17 cellular contexts compared by ENCODE assay signal in genomic region chr3:12701591-12701990, GRCh38. TPM values are rescaled to one million over a fixed set of nuclear protein-coding genes. Genes with fewer than 3 reads are reported as not detected.
DNase-seq lines count a peak whose midpoint lies in the region; ATAC-seq, FAIRE-seq and TF ChIP-seq lines count a peak whose summit lies in the region.
"Not testable (repeated sequence)": the region's sequence is repeated elsewhere in the genome, so short reads cannot be mapped to it uniquely, and the experiment has no call there.
"Had no signal": no experiment of that assay in that cellular context is flagged by ENCODE, and none has a peak within 500 bp of the region (broad histone marks: within the 10 kb centered on the region; RNA-seq: fewer than 3 reads in every experiment).

No MANE protein-coding gene starts in this region.

- H3K4me3 ChIP-seq in Peyer's patch; epithelial cell of esophagus (ENCODE audit: low read length); esophagus squamous epithelium; small intestine (ENCODE audit: low read depth in 1 of 2, low read length in 2 of 2); stomach: not testable (repeated sequence)

- not testable (repeated sequence) for TF ChIP-seq CTCF in Peyer's patch (IDR thresholded peaks at IDR 0.05); RWPE1 (conservative IDR thresholded peaks at IDR 0.05; ENCODE audit: low read depth); epithelial cell of esophagus (IDR thresholded peaks at IDR 0.05; ENCODE audit: insufficient read depth, low read depth, low read length, missing control alignments); esophagus squamous epithelium (IDR thresholded peaks at IDR 0.05); stomach (IDR thresholded peaks at IDR 0.05)

- intact Hi-C loops in esophagus squamous epithelium (cut with DNase I) = loop anchor here (10.0 kb wide), 1 partner anchor 143 kb away; the partner anchor contains the start of gene RPL32
- intact Hi-C loops in stomach (cut with DNase I; ENCODE audit: low total_unique reads) = not testable (repeated sequence)

- POLR2A ChIA-PET in RWPE1 (lab: Yijun Ruan, JAX; ENCODE audit: low non-redundant PET) = not testable (repeated sequence)

- ATAC-seq in esophagus mucosa = peak; percentile 23

- peak; percentile 44 for DNase-seq in LoVo (ENCODE audit: low spot score)
- peak in 2 of 3 donors; percentile 72 to 86 for DNase-seq in Peyer's patch
- not testable (repeated sequence) for DNase-seq in RWPE1 (ENCODE audit: low spot score); esophagus squamous epithelium (lab: John Stamatoyannopoulos, UW)
- peak; percentile 44 for DNase-seq in epithelial cell of esophagus (ENCODE audit: low read depth)
- peak; percentile 94 for DNase-seq in small intestine
- DNase-seq in stomach = peak; percentile 32

- not testable (repeated sequence) for TF ChIP-seq EP300 in stomach (IDR thresholded peaks at IDR 0.05)

- not testable (repeated sequence) for FAIRE-seq in small intestine (lab: Jason Lieb, UNC)

- not testable (repeated sequence) for H3K4me1 ChIP-seq in Peyer's patch; small intestine (ENCODE audit: control insufficient read depth in 2 of 2, insufficient read depth in 1 of 2, low read depth in 1 of 2, low read length in 1 of 2); stomach
- H3K4me1 ChIP-seq in esophagus squamous epithelium = peaks cover 0 to 27% (median 0%) of the 10 kb centered on the region in 3 donors

- H3K27me3 ChIP-seq in Peyer's patch; esophagus squamous epithelium; small intestine (ENCODE audit: control insufficient read depth in 2 of 2, insufficient read depth in 2 of 2, low read length in 2 of 2); stomach: not testable (repeated sequence)

- H3K27ac ChIP-seq in Peyer's patch = peak overlapping the region in 2 of 4 donors; percentile 65 to 67
- peak overlapping the region; percentile 21 for H3K27ac ChIP-seq in RWPE1
- peak overlapping the region in 3 of 4 donors; percentile 49 to 85 (median 63) for H3K27ac ChIP-seq in esophagus squamous epithelium
- H3K27ac ChIP-seq in small intestine (ENCODE audit: low read depth in 1 of 2, low read length in 1 of 2); stomach: not testable (repeated sequence)

- WGBS in esophagus squamous epithelium, 2 donors = 60 to 75% methylated on average over 7 to 10 of the region's 10 CpGs
- 8 to 61% (median 35%) methylated on average over 10 of the region's 10 CpGs for WGBS in small intestine, 3 donors
- 45 to 68% (median 54%) methylated on average over 10 of the region's 10 CpGs for WGBS in stomach, 5 donors

- CTCF ChIA-PET in RWPE1 (lab: Yijun Ruan, JAX) = interaction anchor here (0.5 kb wide), 1 partner anchor 120 kb away, joined by 3 read pairs; no protein-coding TSS in a partner anchor

- TF ChIP-seq POLR2A in Peyer's patch (IDR thresholded peaks at IDR 0.05) = peak in 1 of 2 donors; percentile 16
- not testable (repeated sequence) for TF ChIP-seq POLR2A in esophagus squamous epithelium (IDR thresholded peaks at IDR 0.05); stomach (IDR thresholded peaks at IDR 0.05)

- H3K36me3 ChIP-seq in Peyer's patch; esophagus squamous epithelium; small intestine (ENCODE audit: control insufficient read depth in 2 of 2, insufficient read depth in 2 of 2, low read length in 2 of 2); stomach: not testable (repeated sequence)

- not testable (repeated sequence) for H3K9me3 ChIP-seq in Peyer's patch; esophagus squamous epithelium; small intestine (ENCODE audit: control insufficient read depth, low read depth); stomach

RNA-seq across cellular contexts. Expression of gene RAF1, which starts 37.7 kb away (rescaled TPM):
- 100 to 1,000 TPM; 121 to 133 (median 126) TPM for total RNA-seq in Peyer's patch
- total RNA-seq in esophagus mucosa = 57.3 TPM
- total RNA-seq in esophagus squamous epithelium = 100 to 1,000 TPM in 1 of 4 donors, 10 to 100 TPM in 3; 73.2 to 107 (median 84.2) TPM
- 10 to 100 TPM; 47.9 to 84.3 (median 61.3) TPM for polyA plus RNA-seq in small intestine
- 100 to 1,000 TPM in 3 of 5 donors, 10 to 100 TPM in 2; 51.0 to 156 (median 113) TPM for total RNA-seq in stomach
- 10 to 100 TPM; 36.7 to 54.1 (median 46.3) TPM for polyA plus RNA-seq in stomach

RNA-seq across cellular contexts. Expression of gene TMEM40, which starts 57.5 kb away (rescaled TPM):
- total RNA-seq in Peyer's patch (not detected), esophagus mucosa (237 TPM), esophagus squamous epithelium (10 to 100 TPM; 43.9 to 79.1 (median 53.4) TPM), stomach (not detected)
- polyA plus RNA-seq in small intestine (under 1 TPM in 1 of 3 donors, not detected in 2; 0.25 TPM), stomach (100 to 1,000 TPM in 1 of 3 donors, not detected in 2; 141 TPM)
- total RNA-seq: A172; A673; B cell; CD4-positive, alpha-beta memory T cell; CD4-positive, alpha-beta T cell; CD8-positive, alpha-beta memory T cell; CD8-positive, alpha-beta T cell; Daoy had no signal
- polyA plus RNA-seq: CD4-positive, alpha-beta memory T cell; CD4-positive, CD25-positive, alpha-beta regulatory T cell; CD8-positive, alpha-beta memory T cell had no signal

Comparison
In these comparisons a context has a peak if more than half of its experiments do, and no peak if none do; other contexts are left out.
1. RNA of gene TMEM40, which starts 57.5 kb away (total RNA-seq): 237 TPM in esophagus mucosa (single experiment) and 43.9 to 79.1 TPM in esophagus squamous epithelium; not detected in Peyer's patch and not detected in stomach; every median in the first group is over 10 times any median in the second.